Comparison of ENCODE assay signal across 8 cellular contexts in genomic region chr21:32278068-32278467, GRCh38. TPM values are rescaled to one million over a fixed set of nuclear protein-coding genes. Genes with fewer than 3 reads are reported as not detected.
A peak's percentile ranks its signal among the peaks of the same experiment; 100 is the strongest.
DNase-seq lines count a peak whose midpoint lies in the region; ATAC-seq and TF ChIP-seq lines count a peak whose summit lies in the region.

No MANE protein-coding gene starts in this region.

- H3K4me1 ChIP-seq in adipocyte (ENCODE audit: control insufficient read depth, insufficient read depth, low read length): peaks cover 16% of the 10 kb centered on the region
- H3K4me1 ChIP-seq in lower lobe of right lung: peaks cover 17% of the 10 kb centered on the region
- no peaks in the 10 kb centered on the region for H3K4me1 ChIP-seq in aorta (ENCODE audit: control insufficient read depth in 1 of 2, insufficient read depth in 2 of 2, low read length in 2 of 2)

- peaks cover 29% of the 10 kb centered on the region for H3K36me3 ChIP-seq in adipocyte (ENCODE audit: control insufficient read depth, insufficient read depth, low read length, severe bottlenecking)
- H3K36me3 ChIP-seq in lower lobe of right lung: no peaks in the 10 kb centered on the region
- no peaks in the 10 kb centered on the region for H3K36me3 ChIP-seq in aorta (ENCODE audit: control insufficient read depth in 1 of 2, insufficient read depth in 2 of 2, low read length in 1 of 2)

- H3K9ac ChIP-seq in adipocyte (ENCODE audit: low read length): peak overlapping the region; percentile 94

- peak; percentile 30 for DNase-seq in DMS53 (lab: John Stamatoyannopoulos, UW)
- no peak for DNase-seq in DMS53 treated with DMSO at 0.1 percent for 48 hours (lab: John Stamatoyannopoulos, UW; ENCODE audit: unreplicated experiment)
- peak; percentile 60 for DNase-seq in KBM-7
- DNase-seq in adipocyte (ENCODE audit: low read depth): peak; percentile 20
- DNase-seq in lower lobe of right lung: no peak
- DNase-seq in aorta: no peak

- no peaks in the 10 kb centered on the region for H3K27me3 ChIP-seq in adipocyte (replicated peaks; ENCODE audit: control insufficient read depth, insufficient read depth, low read length)
- no peaks in the 10 kb centered on the region for H3K27me3 ChIP-seq in lower lobe of right lung (ENCODE audit: low read depth)
- H3K27me3 ChIP-seq in aorta (ENCODE audit: control insufficient read depth in 1 of 2, insufficient read depth in 2 of 2, low read length in 1 of 2): no peaks in the 10 kb centered on the region

- H3K9me3 ChIP-seq in adipocyte (ENCODE audit: control insufficient read depth, low read length) (no peaks in the 10 kb centered on the region), lower lobe of right lung (no peaks in the 10 kb centered on the region), aorta (ENCODE audit: control insufficient read depth, low read length) (no peaks in the 10 kb centered on the region)

- H3K27ac ChIP-seq in lower lobe of right lung: no peak overlapping the region
- no peak overlapping the region for H3K27ac ChIP-seq in aorta (ENCODE audit: low read depth in 1 of 2, low read length in 2 of 2)

- in situ Hi-C loops in KBM-7 (cut with MboI; ENCODE audit: low pct_unique_long_range_greater_than_20kb, low sequenced_read_pairs): no loop called here

- intact Hi-C loops in lower lobe of right lung (cut with DNase I) (no loop called here), aorta (cut with DNase I) (loop anchor here in 1 of 2 donors (10.0 kb wide), 1 partner anchor 613 kb away; no protein-coding TSS in a partner anchor)

- H3K4me3 ChIP-seq in adipocyte (ENCODE audit: low read length): peak overlapping the region; percentile 99
- H3K4me3 ChIP-seq in lower lobe of right lung: peak overlapping the region; percentile 95
- peak overlapping the region; percentile 72 to 78 for H3K4me3 ChIP-seq in aorta (ENCODE audit: low read length in 2 of 2)

- 2 to 4% methylated on average over 6 of the region's 6 CpGs for WGBS in aorta, 2 donors

- no peak for TF ChIP-seq CTCF in lower lobe of right lung (IDR thresholded peaks at IDR 0.05)

- ATAC-seq in lower lobe of right lung (no peak), aorta (ENCODE audit: low FRiP score) (no peak), HG02763 (IDR thresholded peaks at IDR 0.05; ENCODE audit: unreplicated experiment) (no peak), HG03457 (IDR thresholded peaks at IDR 0.05; ENCODE audit: unreplicated experiment) (no peak)

RNA-seq across cellular contexts. Expression of gene MIS18A, which starts 0.8 kb away (rescaled TPM):
- total RNA-seq in lower lobe of right lung (4.7 TPM), aorta (1 to 10 TPM; 4.6 to 5.5 TPM)
- 1 to 10 TPM; 3.3 to 4.8 TPM for polyA plus RNA-seq in aorta

RNA-seq across cellular contexts. Expression of gene MRAP, which starts 20.6 kb away (rescaled TPM):
- total RNA-seq in lower lobe of right lung (not detected), aorta (under 1 TPM in 1 of 2 donors, not detected in 1; 0.42 TPM)
- under 1 TPM in 1 of 2 donors, not detected in 1; 0.38 TPM for polyA plus RNA-seq in aorta

Comparison
In these comparisons a context has a peak if more than half of its experiments do, and no peak if none do; other contexts are left out.
1. DNase-seq: peak in DMS53 (single experiment), KBM-7 (single experiment) and adipocyte (single experiment); none in DMS53 treated with DMSO at 0.1 percent for 48 hours (single experiment), lower lobe of right lung (single experiment) and aorta (0 of 2).
2. Peak in every context shown above with its lines, with median percentiles within 50 percentile points of each other: H3K4me3 ChIP-seq.